8 cellular contexts compared by ENCODE assay signal in the genomic region with DNA sequence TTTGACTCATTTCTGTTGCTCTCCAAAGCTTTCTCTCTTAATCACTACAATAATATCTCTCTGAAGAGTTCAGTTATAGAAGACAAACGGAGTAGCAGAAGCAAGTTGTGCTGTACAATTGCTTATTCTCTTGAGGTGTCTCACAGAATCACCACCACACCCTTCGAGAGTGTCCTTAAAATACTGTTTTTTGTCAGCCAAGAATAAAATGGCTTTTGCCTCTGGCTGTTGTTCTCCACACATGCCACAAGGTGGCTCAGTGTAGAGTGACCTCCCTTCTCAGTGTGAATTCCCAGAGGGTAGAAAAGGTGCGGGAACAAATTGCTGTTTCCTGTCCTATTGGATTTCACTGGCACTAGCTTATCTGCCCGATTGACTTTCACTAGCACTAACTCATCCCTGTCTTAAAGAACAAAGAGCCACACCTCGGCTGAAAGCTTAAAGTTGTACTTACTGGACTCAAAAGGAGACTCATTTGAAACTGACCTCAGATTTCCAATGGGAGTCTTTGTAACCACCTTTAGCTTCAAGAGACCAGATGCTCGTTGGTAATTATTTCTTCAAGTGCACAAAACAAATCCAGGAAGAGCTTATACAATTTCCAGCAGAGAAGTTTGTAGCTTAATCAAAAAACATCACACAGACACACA.
DNase-seq lines count a peak whose midpoint lies in the region; ATAC-seq and TF ChIP-seq lines count a peak whose summit lies in the region.

No MANE protein-coding gene starts in this region.

- no peak overlapping the region for H3K4me2 ChIP-seq in GM23248 (ENCODE audit: unreplicated experiment)
- no peak overlapping the region for H3K4me2 ChIP-seq in MM.1S (ENCODE audit: low read depth, low read length)

- H3K4me3 ChIP-seq in GM23248 (no peak overlapping the region), MM.1S (ENCODE audit: low read length) (no peak overlapping the region), left lung (no peak overlapping the region)

- TF ChIP-seq CTCF in MM.1S (IDR thresholded peaks at IDR 0.05; ENCODE audit: low read length) (peak; percentile 82), left lung (IDR thresholded peaks at IDR 0.05) (peak; percentile 67 to 72)

- intact Hi-C loops in left lung (cut with DNase I), result loop anchor here in 1 of 2 donors (10.0 kb wide), 1 partner anchor 195 kb away; no protein-coding TSS in a partner anchor

- no peaks in the 10 kb centered on the region for H3K79me2 ChIP-seq in GM23248 (ENCODE audit: insufficient read depth)
- H3K79me2 ChIP-seq in MM.1S (ENCODE audit: low read length), result no peaks in the 10 kb centered on the region

- no peaks in the 10 kb centered on the region for H3K36me3 ChIP-seq in GM23248 (ENCODE audit: low read depth)
- no peaks in the 10 kb centered on the region for H3K36me3 ChIP-seq in MM.1S (replicated peaks; ENCODE audit: insufficient read depth, low read length)
- H3K36me3 ChIP-seq in left lung, result no peaks in the 10 kb centered on the region

- no peaks in the 10 kb centered on the region for H3K4me1 ChIP-seq in GM23248 (ENCODE audit: insufficient read depth)
- H3K4me1 ChIP-seq in MM.1S (ENCODE audit: low read length), result no peaks in the 10 kb centered on the region; the same call in 1 of the 2 replicates
- H3K4me1 ChIP-seq in left lung, result no peaks in the 10 kb centered on the region

- H3K9me2 ChIP-seq in GM23248 (ENCODE audit: insufficient read depth) (no peaks in the 10 kb centered on the region), MM.1S (replicated peaks; ENCODE audit: insufficient read depth, low read length) (no peaks in the 10 kb centered on the region)

- H3K9ac ChIP-seq in GM23248 (no peak overlapping the region), MM.1S (ENCODE audit: low read length) (no peak overlapping the region)

- H3K9me3 ChIP-seq in GM23248 (ENCODE audit: low read depth) (no peaks in the 10 kb centered on the region), MM.1S (replicated peaks; ENCODE audit: insufficient read depth, low read length) (no peaks in the 10 kb centered on the region), left lung (no peaks in the 10 kb centered on the region)

- H3F3A ChIP-seq in GM23248 (ENCODE audit: insufficient read depth) (no peaks in the 10 kb centered on the region), MM.1S (ENCODE audit: insufficient read depth, low read length) (no peaks in the 10 kb centered on the region)

- WGBS in GM23248 (ENCODE audit: low coverage in 1 of 2, low lambda C conversion rate in 2 of 2, missing lambda C conversion rate in 2 of 2), 2 experiments, result 1 to 6% methylated on average over 6 of the region's 6 CpGs

- H3K27ac ChIP-seq in GM23248 (no peak overlapping the region), MM.1S (ENCODE audit: low read length) (no peak overlapping the region), left lung (no peak overlapping the region)

- H2AFZ ChIP-seq in GM23248 (peak overlapping the region; percentile 46; the same call in 1 of the 2 replicates), MM.1S (ENCODE audit: low read length) (peak overlapping the region; percentile 77)

- peak; percentile 76 for DNase-seq in ELF-1 (ENCODE audit: low read depth, low spot score)
- DNase-seq in GM23248, result peak; percentile 57
- DNase-seq in MM.1S, result peak; percentile 43
- DNase-seq in SW 1271 (lab: John Stamatoyannopoulos, UW), result peak; percentile 5 to 35
- peak; percentile 11 to 85 for DNase-seq in T47D (ENCODE audit: low read depth in 1 of 2, low spot score in 1 of 2)
- no peak for DNase-seq in left lung
- peak; percentile 28 for DNase-seq in stimulated activated naive CD8-positive, alpha-beta T cell treated with anti-CD3 and anti-CD28 coated beads, Interleukin-15, Interleukin-2, amounts not matched to agents 100 U/mL and 50 U/mL, for 24 hours
- no peak for DNase-seq in DMS79 (lab: John Stamatoyannopoulos, UW)

- peak; percentile 86 for ATAC-seq in left lung
- peak; percentile 12 for ATAC-seq in stimulated activated naive CD8-positive, alpha-beta T cell treated with anti-CD3 and anti-CD28 coated beads, Interleukin-15, Interleukin-2, amounts not matched to agents 100 U/mL and 50 U/mL, for 24 hours

- in situ Hi-C loops in GM23248 (cut with MboI) (no loop called here), T47D (cut with HindIII; ENCODE audit: low pct_unique_long_range_greater_than_20kb, low sequenced_read_pairs) (no loop called here)

- H4K20me1 ChIP-seq in GM23248 (ENCODE audit: insufficient read depth) (no peaks in the 10 kb centered on the region), MM.1S (ENCODE audit: insufficient read depth, low read length) (no peaks in the 10 kb centered on the region)

- H3K27me3 ChIP-seq in GM23248 (replicated peaks; ENCODE audit: insufficient read depth) (no peaks in the 10 kb centered on the region), MM.1S (replicated peaks; ENCODE audit: insufficient read depth, low read length) (no peaks in the 10 kb centered on the region), left lung (no peaks in the 10 kb centered on the region)

Comparison
In these comparisons a context has a peak if more than half of its experiments do, and no peak if none do; other contexts are left out.
1. DNase-seq: peak in ELF-1 (single experiment), GM23248 (single experiment), MM.1S (single experiment), SW 1271 (2 of 2), T47D (2 of 2) and stimulated activated naive CD8-positive, alpha-beta T cell treated with anti-CD3 and anti-CD28 coated beads, Interleukin-15, Interleukin-2, amounts not matched to agents 100 U/mL and 50 U/mL, for 24 hours (single experiment); none in left lung (0 of 2) and DMS79 (single experiment).